In the genomic region with DNA sequence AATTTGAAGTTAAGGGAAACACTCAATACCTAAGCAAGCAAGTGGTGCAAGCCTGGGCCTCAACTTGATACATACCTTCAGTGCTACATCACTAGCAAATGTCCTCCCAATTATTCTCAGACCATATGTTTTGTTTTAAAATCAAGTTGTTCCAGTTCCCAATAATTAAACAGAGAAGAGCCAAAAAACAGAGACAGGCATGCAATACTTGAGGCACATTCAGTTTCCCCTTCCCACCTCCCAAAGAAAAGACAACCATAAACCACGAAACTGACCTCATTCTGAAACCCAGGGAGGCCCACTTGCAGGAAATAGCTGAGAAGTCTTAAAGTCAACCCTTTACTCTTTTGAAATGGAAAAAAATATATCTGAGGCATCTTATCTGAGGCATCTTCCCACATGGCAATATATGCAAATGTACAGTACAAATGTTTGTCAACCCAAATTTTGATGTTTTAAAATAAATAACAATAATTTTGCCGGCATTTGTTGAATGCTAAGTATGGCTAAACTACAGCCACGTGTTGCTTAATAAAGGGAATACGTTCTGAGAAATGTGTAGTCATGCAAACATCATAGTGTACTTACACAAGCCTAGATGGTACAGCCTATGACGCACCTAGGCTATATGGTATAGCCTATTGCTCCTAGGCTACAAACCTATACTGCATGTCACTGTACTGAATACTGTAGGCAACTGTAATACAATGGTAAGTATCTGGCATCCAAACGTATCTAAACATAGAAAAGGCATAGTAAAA, we compare ENCODE assay signal across 9 cellular contexts.
A peak's percentile ranks its signal among the peaks of the same experiment; 100 is the strongest.
DNase-seq lines count a peak whose midpoint lies in the region; ATAC-seq, FAIRE-seq and TF ChIP-seq lines count a peak whose summit lies in the region.
"Had no signal": no experiment of that assay in that cellular context is flagged by ENCODE, and none has a peak within 500 bp of the region (broad histone marks: within the 10 kb centered on the region; RNA-seq: fewer than 3 reads in every experiment).

No MANE protein-coding gene starts in this region.

- no peak for ATAC-seq in GM19397 (IDR thresholded peaks at IDR 0.05; ENCODE audit: unreplicated experiment)

- no peaks in the 10 kb centered on the region for H4K20me1 ChIP-seq in PC-9 (ENCODE audit: insufficient read depth)

- no peak for FAIRE-seq in urothelium cell line (lab: Jason Lieb, UNC)

- H3K4me1 Mint-ChIP-seq in nephron: peaks cover 56% of the 10 kb centered on the region

- DNase-seq in GM03348 (ENCODE audit: low spot score) (peak; percentile 68), MV-4-11 (lab: John Stamatoyannopoulos, UW) (peak; percentile 71), astrocyte of the hippocampus (ENCODE audit: low read depth, low spot score) (peak; percentile 70), urothelium cell line (ENCODE audit: low spot score) (no peak), NCI-H1930 (lab: John Stamatoyannopoulos, UW) (no peak), PC-9 (no peak)
- DNase-seq: erythroblast had no signal

- no peaks in the 10 kb centered on the region for H3K27me3 ChIP-seq in PC-9 (ENCODE audit: insufficient read depth, low read depth)

- no peaks in the 10 kb centered on the region for H3K9me3 Mint-ChIP-seq in nephron

- H3K36me3 ChIP-seq in PC-9 (ENCODE audit: low read depth): no peaks in the 10 kb centered on the region

- H3K27ac ChIP-seq in PC-9: no peak overlapping the region

- H3K4me2 ChIP-seq in PC-9: no peak overlapping the region

- H3K9me3 ChIP-seq in PC-9 (ENCODE audit: insufficient read depth, low read depth): no peaks in the 10 kb centered on the region

- CTCF ChIA-PET in PC-9 (lab: Charles Lee): no interaction called here

- H3K4me3 ChIP-seq in PC-9: no peak overlapping the region

- no peaks in the 10 kb centered on the region for H3K79me2 ChIP-seq in PC-9 (ENCODE audit: low read depth)

- peaks cover 2% of the 10 kb centered on the region for H3K4me1 ChIP-seq in PC-9 (replicated peaks; ENCODE audit: insufficient read depth)

- POLR2A ChIA-PET in PC-9 (lab: Charles Lee; ENCODE audit: unreplicated experiment): no interaction called here

- no peak overlapping the region for H2AFZ ChIP-seq in PC-9

- H3K27me3 Mint-ChIP-seq in nephron (ENCODE audit: low read depth): no peaks in the 10 kb centered on the region

- intact Hi-C loops in PC-9 (cut with micrococcal nuclease; ENCODE audit: unreplicated experiment): no loop called here

- peak overlapping the region; percentile 18 to 98 (median 95) for H3K27ac Mint-ChIP-seq in nephron

- BruUV-seq in PC-9 (replicated peaks; lab: Mats Ljungman, UMichigan): no TSS peak

- TF ChIP-seq CTCF in nephron (IDR thresholded peaks at IDR 0.05; ENCODE audit: unreplicated experiment in 3 of 3) (no peak), PC-9 (conservative IDR thresholded peaks at IDR 0.05) (no peak)

- peak overlapping the region in 2 of 3 experiments; percentile 3 to 45 for H3K4me3 Mint-ChIP-seq in nephron

- H3K36me3 Mint-ChIP-seq in nephron (ENCODE audit: low read depth): no peaks in the 10 kb centered on the region

- no peaks in the 10 kb centered on the region for H3K9me2 ChIP-seq in PC-9 (ENCODE audit: insufficient read depth)

- H3F3A ChIP-seq in PC-9 (ENCODE audit: insufficient read depth, low read depth): no peaks in the 10 kb centered on the region

Comparison
In these comparisons a context has a peak if more than half of its experiments do, and no peak if none do; other contexts are left out.
1. DNase-seq: peak in GM03348 (single experiment), MV-4-11 (single experiment) and astrocyte of the hippocampus (single experiment); none in urothelium cell line (single experiment), NCI-H1930 (0 of 2) and PC-9 (0 of 2).